1 cellular context compared by ENCODE assay signal in the genomic region with DNA sequence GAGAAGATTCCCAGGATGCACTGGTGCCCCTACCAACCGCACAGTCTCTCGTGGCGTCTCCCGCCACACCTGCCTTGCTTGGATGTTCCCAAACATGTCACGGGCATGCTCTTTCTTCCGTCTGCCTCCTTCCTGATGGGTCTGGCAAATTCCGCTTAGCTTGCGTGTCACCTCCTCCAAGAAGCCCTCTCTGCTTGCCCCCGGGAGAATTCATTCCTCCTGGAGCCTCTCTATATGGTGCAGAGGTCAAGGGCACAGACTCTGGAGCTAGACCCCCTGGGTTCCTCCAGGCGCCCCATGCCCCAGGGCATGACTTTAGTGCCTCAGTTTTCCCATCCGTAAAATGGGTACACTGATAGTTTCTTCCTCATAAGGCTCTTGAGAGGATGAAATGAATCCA.
TF ChIP-seq lines count a peak whose summit lies in the region.

No MANE protein-coding gene starts in this region.

TF ChIP-seq in H1, 55 proteins besides CTCF, POLR2A, EP300 and RAD21:
- TF ChIP-seq HDAC2 (IDR thresholded peaks at IDR 0.05; ENCODE audit: borderline replicate concordance in 1 of 2, low read depth in 2 of 2, low read length in 2 of 2) (peak in 1 of 2 experiments; percentile 39; a peak in 1 of 4 replicates), KDM1A (IDR thresholded peaks at IDR 0.05; ENCODE audit: borderline replicate concordance, low read length) (peak; percentile 90), BCL11A (IDR thresholded peaks at IDR 0.05; ENCODE audit: low read depth in 2 of 2, low read length in 2 of 2) (no peak), SAP30 (IDR thresholded peaks at IDR 0.05; ENCODE audit: insufficient read depth, insufficient replicate concordance, low read length) (no peak)
